11 cellular contexts compared by ENCODE assay signal in genomic region chr12:46660719-46661118, GRCh38.
DNase-seq lines count a peak whose midpoint lies in the region; ATAC-seq, FAIRE-seq and TF ChIP-seq lines count a peak whose summit lies in the region.
"Had no signal": no experiment of that assay in that cellular context is flagged by ENCODE, and none has a peak within 500 bp of the region (broad histone marks: within the 10 kb centered on the region; RNA-seq: fewer than 3 reads in every experiment).

No MANE protein-coding gene starts in this region.

- H3K4me2 ChIP-seq in K562 (ENCODE audit: insufficient read depth, low read length), result no peak overlapping the region

- H3K36me3 Mint-ChIP-seq in stimulated activated effector memory CD8-positive, alpha-beta T cell treated with anti-CD3 and anti-CD28 coated beads, Interleukin-12 subunit alpha, Interleukin-12 subunit beta, amount 100 ng/mL, for 72 hours, result no peaks in the 10 kb centered on the region

- no peaks in the 10 kb centered on the region for H4K20me1 ChIP-seq in K562 (replicated peaks; ENCODE audit: control insufficient read depth, insufficient read depth, low read length)

- H3K27me3 ChIP-seq in ACC112 (ENCODE audit: insufficient read depth, low read length), result no peaks in the 10 kb centered on the region
- no peaks in the 10 kb centered on the region for H3K27me3 ChIP-seq in K562 (ENCODE audit: control insufficient read depth in 2 of 2, insufficient read depth in 2 of 2, low read length in 2 of 2)
- H3K27me3 ChIP-seq in muscle layer of duodenum (ENCODE audit: low read depth, low read length), result no peaks in the 10 kb centered on the region
- H3K27me3 ChIP-seq: adrenal gland had no signal

- H3K79me2 ChIP-seq in ACC112 (ENCODE audit: control insufficient read depth, insufficient read depth, low read length, unreplicated experiment) (no peaks in the 10 kb centered on the region), K562 (ENCODE audit: control insufficient read depth, insufficient read depth, low read length) (no peaks in the 10 kb centered on the region)

- peak; percentile 37 for DNase-seq in KBM-7
- DNase-seq in K562 (ENCODE audit: extremely low read depth in 1 of 4, low spot score in 3 of 4), result no peak
- no peak for DNase-seq in GM13976 (ENCODE audit: low spot score)
- no peak for DNase-seq in stimulated activated effector memory CD8-positive, alpha-beta T cell treated with anti-CD3 and anti-CD28 coated beads, Interleukin-12 subunit alpha, Interleukin-12 subunit beta, amount 100 ng/mL, for 72 hours (ENCODE audit: low spot score in 2 of 2)
- no peak for DNase-seq in NCI-H510A (lab: John Stamatoyannopoulos, UW)
- no peak for DNase-seq in caudate nucleus (lab: John Stamatoyannopoulos, UW)
- DNase-seq: NCI-H2171; stimulated activated CD4-positive, alpha-beta T cell treated with anti-CD3 and anti-CD28 coated beads, Interleukin-12 subunit alpha, Interleukin-12 subunit beta, amount 100 ng/mL, for 4 hours had no signal

- H3K4me3 ChIP-seq in ACC112 (ENCODE audit: low read depth, low read length) (peak overlapping the region; percentile 49), K562 (no peak overlapping the region), muscle layer of duodenum (ENCODE audit: low read depth in 1 of 2, low read length in 2 of 2) (peak overlapping the region in 1 of 2 donors; percentile 8)
- H3K4me3 ChIP-seq: adrenal gland had no signal

- intact Hi-C loops in K562 (cut with micrococcal nuclease), result loop anchor here (1.0 to 10.0 kb wide), 5 partner anchors 136 to 507 kb away; no protein-coding TSS in a partner anchor

- H3K36me3 ChIP-seq in ACC112 (ENCODE audit: insufficient read depth, low read length), result no peaks in the 10 kb centered on the region
- H3K36me3 ChIP-seq in K562 (ENCODE audit: control insufficient read depth, insufficient read depth, low read length), result no peaks in the 10 kb centered on the region
- H3K36me3 ChIP-seq in muscle layer of duodenum (ENCODE audit: control insufficient read depth in 1 of 2, insufficient read depth in 2 of 2, low read length in 2 of 2), result no peaks in the 10 kb centered on the region
- H3K36me3 ChIP-seq: adrenal gland had no signal

- no peaks in the 10 kb centered on the region for H3K9me3 Mint-ChIP-seq in stimulated activated effector memory CD8-positive, alpha-beta T cell treated with anti-CD3 and anti-CD28 coated beads, Interleukin-12 subunit alpha, Interleukin-12 subunit beta, amount 100 ng/mL, for 72 hours

- no peak for ATAC-seq in K562
- no peak for ATAC-seq in stimulated activated effector memory CD8-positive, alpha-beta T cell treated with anti-CD3 and anti-CD28 coated beads, Interleukin-12 subunit alpha, Interleukin-12 subunit beta, amount 100 ng/mL, for 72 hours

- H3K9me3 ChIP-seq in K562 (replicated peaks; ENCODE audit: control insufficient read depth, insufficient read depth, low read depth, low read length) (no peaks in the 10 kb centered on the region), muscle layer of duodenum (ENCODE audit: control insufficient read depth in 1 of 2, low read length in 2 of 2) (no peaks in the 10 kb centered on the region)
- H3K9me3 ChIP-seq: adrenal gland had no signal

- TF ChIP-seq EP300 in K562 (IDR thresholded peaks at IDR 0.05; ENCODE audit: low read length), result no peak

- CTCF ChIA-PET in K562 (lab: Yijun Ruan, JAX; ENCODE audit: low intra/inter-chr PET ratio), result interaction anchor here (0.5 kb wide), 1 partner anchor 295 kb away, joined by 3 read pairs; no protein-coding TSS in a partner anchor

- no peak for TF ChIP-seq POLR2A in K562 (conservative IDR thresholded peaks at IDR 0.05)

- FAIRE-seq in K562 (lab: Jason Lieb, UNC), result no peak

- TF ChIP-seq CTCF in K562 (IDR thresholded peaks at IDR 0.05 in 2 of 3, conservative IDR thresholded peaks at IDR 0.05 in 1 of 3; ENCODE audit: insufficient read depth in 2 of 3, low read depth in 1 of 3, low read length in 3 of 3), result no peak
- no peak for TF ChIP-seq CTCF in GM13976 (IDR thresholded peaks at IDR 0.05; ENCODE audit: borderline replicate concordance, control extremely low read depth, extremely low read depth, insufficient read depth, missing control alignments)

- in situ Hi-C loops in KBM-7 (cut with MboI; ENCODE audit: low pct_unique_long_range_greater_than_20kb, low sequenced_read_pairs), result loop anchor here (25.0 kb wide), 1 partner anchor 298 kb away; the partner anchor contains the start of gene SLC38A2
- in situ Hi-C loops in K562 (cut with MboI), result loop anchor here (10.0 kb wide), 1 partner anchor 306 kb away; no protein-coding TSS in a partner anchor
- in situ Hi-C loops in GM13976 (cut with MboI; ENCODE audit: low sequenced_read_pairs, unreplicated experiment), result loop anchor here (10.0 kb wide), 2 partner anchors 276 to 536 kb away; no protein-coding TSS in a partner anchor

- peaks cover 83% of the 10 kb centered on the region for H3K4me1 ChIP-seq in ACC112 (ENCODE audit: control insufficient read depth, insufficient read depth, low read length, unreplicated experiment)
- H3K4me1 ChIP-seq in K562 (replicated peaks in 1 of 2; ENCODE audit: control insufficient read depth in 2 of 2, insufficient read depth in 2 of 2, low read length in 2 of 2), result peaks cover 0 to 18% of the 10 kb centered on the region in 2 experiments; a peak in 3 of 5 replicates
- peaks cover 5 to 10% of the 10 kb centered on the region in 2 donors for H3K4me1 ChIP-seq in muscle layer of duodenum (ENCODE audit: control insufficient read depth in 1 of 2, insufficient read depth in 2 of 2, low read length in 2 of 2)

- H3K4me3 Mint-ChIP-seq in stimulated activated effector memory CD8-positive, alpha-beta T cell treated with anti-CD3 and anti-CD28 coated beads, Interleukin-12 subunit alpha, Interleukin-12 subunit beta, amount 100 ng/mL, for 72 hours, result no peak overlapping the region

- no peak overlapping the region for H3K9ac ChIP-seq in K562 (ENCODE audit: insufficient read depth in 1 of 2, low read depth in 2 of 2, low read length in 2 of 2)

- H3K9me1 ChIP-seq in K562 (ENCODE audit: control insufficient read depth, insufficient read depth, low read length), result no peaks in the 10 kb centered on the region

- TF ChIP-seq RAD21 in K562 (CRISPR knock-in tag; conservative IDR thresholded peaks at IDR 0.05 in 1 of 2, IDR thresholded peaks at IDR 0.05 in 1 of 2), result no peak

- no peak overlapping the region for H3K27ac Mint-ChIP-seq in stimulated activated effector memory CD8-positive, alpha-beta T cell treated with anti-CD3 and anti-CD28 coated beads, Interleukin-12 subunit alpha, Interleukin-12 subunit beta, amount 100 ng/mL, for 72 hours

- peaks cover 31% of the 10 kb centered on the region for H3K4me1 Mint-ChIP-seq in stimulated activated effector memory CD8-positive, alpha-beta T cell treated with anti-CD3 and anti-CD28 coated beads, Interleukin-12 subunit alpha, Interleukin-12 subunit beta, amount 100 ng/mL, for 72 hours

- no TSS peak for BruUV-seq in K562 (replicated peaks; lab: Mats Ljungman, UMichigan)

- 61% methylated on average over 5 of the region's 5 CpGs for WGBS in K562 (ENCODE audit: insufficient coverage, low coverage, missing lambda C conversion rate)

- H2AFZ ChIP-seq in ACC112 (ENCODE audit: low read length, unreplicated experiment) (peak overlapping the region; percentile 70), K562 (ENCODE audit: low read depth, low read length) (no peak overlapping the region; the same call in 1 of the 2 replicates)

- H3K27ac ChIP-seq in ACC112 (ENCODE audit: low read depth, low read length) (peak overlapping the region; percentile 94), K562 (ENCODE audit: extremely low read depth, low read depth, low read length) (no peak overlapping the region), muscle layer of duodenum (ENCODE audit: low read length) (peak overlapping the region; percentile 74), caudate nucleus (ENCODE audit: low read depth, low read length) (no peak overlapping the region)

- POLR2A ChIA-PET in K562 (lab: Yijun Ruan, JAX), result interaction anchor here (0.9 to 1.5 kb wide), 3 partner anchors 8 to 303 kb away, joined by 3 to 5 read pairs (median 3); no protein-coding TSS in a partner anchor

TF ChIP-seq in K562, 482 proteins besides CTCF, POLR2A, EP300 and RAD21 (continues in another document):
- TF ChIP-seq CLOCK (CRISPR knock-in tag; IDR thresholded peaks at IDR 0.05; ENCODE audit: borderline replicate concordance) (no peak), NCOA4 (IDR thresholded peaks at IDR 0.05; ENCODE audit: partially characterized antibody) (no peak), HLTF (IDR thresholded peaks at IDR 0.05) (no peak), BRCA1 (IDR thresholded peaks at IDR 0.05) (no peak), BRCA1 (CRISPR knock-in tag; IDR thresholded peaks at IDR 0.05) (no peak), YY1 (IDR thresholded peaks at IDR 0.05; ENCODE audit: borderline replicate concordance in 1 of 3, control insufficient read depth in 1 of 3, extremely low read depth in 1 of 3, insufficient read depth in 3 of 3, insufficient read length in 1 of 3, insufficient replicate concordance in 2 of 3, low read depth in 1 of 3, low read length in 2 of 3) (no peak)

Comparison
In these comparisons a context has a peak if more than half of its experiments do, and no peak if none do; other contexts are left out.
1. H3K27ac ChIP-seq: peak in ACC112 (single experiment) and muscle layer of duodenum (single experiment); none in K562 (single experiment) and caudate nucleus (single experiment).